Comparison of ENCODE assay signal across 34 cellular contexts in genomic region chr7:37947138-37947839, GRCh38. TPM values are rescaled to one million over a fixed set of nuclear protein-coding genes. Genes with fewer than 3 reads are reported as not detected.
"Had no signal": no experiment of that assay in that cellular context is flagged by ENCODE, and none has a peak within 500 bp of the region (broad histone marks: within the 10 kb centered on the region; RNA-seq: fewer than 3 reads in every experiment).

No MANE protein-coding gene starts in this region.

- H3K27ac Mint-ChIP-seq: activated CD4-positive, alpha-beta memory T cell treated with anti-CD3 and anti-CD28 coated beads, Interleukin-2, amount 10 ng/mL, durations not matched to agents 7 days and 5 days; activated CD4-positive, alpha-beta T cell treated with anti-CD3 and anti-CD28 coated beads, Interleukin-2, amount 10 ng/mL, durations not matched to agents 7 days and 5 days; activated naive CD4-positive, alpha-beta T cell treated with anti-CD3 and anti-CD28 coated beads, Interleukin-2, amount 50 U/mL, for 24 hours; activated naive CD8-positive, alpha-beta T cell treated with anti-CD3 and anti-CD28 coated beads, Interleukin-2, amount 50 U/mL, for 24 hours; activated T-cell treated with anti-CD3 and anti-CD28 coated beads, Interleukin-2, amount 50 U/mL, for 24 hours; immature natural killer cell; naive B cell; nephron progenitor cell; stimulated activated effector memory CD8-positive, alpha-beta T cell treated with anti-CD3 and anti-CD28 coated beads, Interleukin-12 subunit alpha, Interleukin-12 subunit beta, amount 100 ng/mL, for 72 hours; stimulated activated naive CD8-positive, alpha-beta T cell treated with anti-CD3 and anti-CD28 coated beads, Interleukin-15, Interleukin-2, amounts not matched to agents 100 ng/mL and 50 ng/mL, for 24 hours; T-helper 17 cell had no signal

- H3K4me1 Mint-ChIP-seq: activated CD4-positive, alpha-beta memory T cell treated with anti-CD3 and anti-CD28 coated beads, Interleukin-2, amount 10 ng/mL, durations not matched to agents 7 days and 5 days; activated CD4-positive, alpha-beta T cell treated with anti-CD3 and anti-CD28 coated beads, Interleukin-2, amount 10 ng/mL, durations not matched to agents 7 days and 5 days; activated naive CD4-positive, alpha-beta T cell treated with anti-CD3 and anti-CD28 coated beads, Interleukin-2, amount 50 U/mL, for 24 hours; activated naive CD8-positive, alpha-beta T cell treated with anti-CD3 and anti-CD28 coated beads, Interleukin-2, amount 50 U/mL, for 24 hours; naive B cell; stimulated activated effector memory CD8-positive, alpha-beta T cell treated with anti-CD3 and anti-CD28 coated beads, Interleukin-12 subunit alpha, Interleukin-12 subunit beta, amount 100 ng/mL, for 72 hours; T-helper 17 cell had no signal

- H3K79me2 ChIP-seq: parathyroid adenoma had no signal

- H3K36me3 Mint-ChIP-seq: activated naive CD4-positive, alpha-beta T cell treated with anti-CD3 and anti-CD28 coated beads, Interleukin-2, amount 50 U/mL, for 24 hours; naive B cell; stimulated activated effector memory CD8-positive, alpha-beta T cell treated with anti-CD3 and anti-CD28 coated beads, Interleukin-12 subunit alpha, Interleukin-12 subunit beta, amount 100 ng/mL, for 72 hours had no signal

- H3K27me3 Mint-ChIP-seq: activated CD4-positive, alpha-beta memory T cell treated with anti-CD3 and anti-CD28 coated beads, Interleukin-2, amount 10 ng/mL, durations not matched to agents 7 days and 5 days; activated CD4-positive, alpha-beta T cell treated with anti-CD3 and anti-CD28 coated beads, Interleukin-2, amount 10 ng/mL, durations not matched to agents 7 days and 5 days; activated naive CD4-positive, alpha-beta T cell treated with anti-CD3 and anti-CD28 coated beads, Interleukin-2, amount 50 U/mL, for 24 hours; activated T-cell treated with anti-CD3 and anti-CD28 coated beads, Interleukin-2, amount 50 U/mL, for 24 hours; naive B cell; stimulated activated naive CD8-positive, alpha-beta T cell treated with anti-CD3 and anti-CD28 coated beads, Interleukin-15, Interleukin-2, amounts not matched to agents 100 ng/mL and 50 ng/mL, for 24 hours; T-helper 17 cell had no signal

- H3K27ac ChIP-seq: breast epithelium, colonic mucosa, parathyroid adenoma, skin epidermis, thoracic aorta, vagina had no signal

- H3K9me3 Mint-ChIP-seq: activated CD4-positive, alpha-beta memory T cell treated with anti-CD3 and anti-CD28 coated beads, Interleukin-2, amount 10 ng/mL, durations not matched to agents 7 days and 5 days; activated CD4-positive, alpha-beta T cell treated with anti-CD3 and anti-CD28 coated beads, Interleukin-2, amount 10 ng/mL, durations not matched to agents 7 days and 5 days; activated naive CD4-positive, alpha-beta T cell treated with anti-CD3 and anti-CD28 coated beads, Interleukin-2, amount 50 U/mL, for 24 hours; activated naive CD8-positive, alpha-beta T cell treated with anti-CD3 and anti-CD28 coated beads, Interleukin-2, amount 50 U/mL, for 24 hours; activated T-cell treated with anti-CD3 and anti-CD28 coated beads, Interleukin-2, amount 50 U/mL, for 24 hours; immature natural killer cell; nephron progenitor cell; stimulated activated effector memory CD8-positive, alpha-beta T cell treated with anti-CD3 and anti-CD28 coated beads, Interleukin-12 subunit alpha, Interleukin-12 subunit beta, amount 100 ng/mL, for 72 hours; stimulated activated naive CD8-positive, alpha-beta T cell treated with anti-CD3 and anti-CD28 coated beads, Interleukin-15, Interleukin-2, amounts not matched to agents 100 ng/mL and 50 ng/mL, for 24 hours had no signal

- H3K27me3 ChIP-seq: breast epithelium, colonic mucosa, gastrocnemius medialis, vagina had no signal

- DNase-seq: activated CD4-positive, alpha-beta memory T cell treated with anti-CD3 and anti-CD28 coated beads, Interleukin-2, amount 10 ng/mL, durations not matched to agents 7 days and 5 days; activated CD4-positive, alpha-beta T cell treated with anti-CD3 and anti-CD28 coated beads for 1 hour; activated CD4-positive, alpha-beta T cell treated with anti-CD3 and anti-CD28 coated beads, Interleukin-2, amount 10 ng/mL, durations not matched to agents 7 days and 5 days; activated CD8-positive, alpha-beta memory T cell treated with anti-CD3 and anti-CD28 coated beads, Interleukin-2, amount 50 U/mL, for 48 hours; activated gamma-delta T cell treated with Interleukin-2 at 50 U/mL for 16 hours; activated naive CD8-positive, alpha-beta T cell treated with anti-CD3 and anti-CD28 coated beads, Interleukin-2, amount 50 U/mL, for 24 hours; activated T-cell treated with anti-CD3 and anti-CD28 coated beads, Interleukin-2, amount 50 U/mL, for 24 hours; amygdala; colonic mucosa; effector CD8-positive, alpha-beta T cell; gastrocnemius medialis; hypothalamus; immature natural killer cell; kidney; mucosa of descending colon; naive B cell; occipital lobe; stimulated activated CD4-positive, alpha-beta T cell treated with anti-CD3 and anti-CD28 coated beads, Interleukin-12 subunit alpha, Interleukin-12 subunit beta, amount 100 ng/mL, for 4 hours; stimulated activated CD4-positive, alpha-beta T cell treated with anti-CD3 and anti-CD28 coated beads, Interleukin-4, amount 100 ng/mL, for 24 hours; T-helper 17 cell; T1000; trophoblast cell had no signal

- H3K36me3 ChIP-seq: breast epithelium, colonic mucosa, vagina had no signal

- H2AFZ ChIP-seq: parathyroid adenoma had no signal

- H3K4me3 Mint-ChIP-seq: activated CD4-positive, alpha-beta memory T cell treated with anti-CD3 and anti-CD28 coated beads, Interleukin-2, amount 10 ng/mL, durations not matched to agents 7 days and 5 days; activated CD4-positive, alpha-beta T cell treated with anti-CD3 and anti-CD28 coated beads, Interleukin-2, amount 10 ng/mL, durations not matched to agents 7 days and 5 days; activated naive CD4-positive, alpha-beta T cell treated with anti-CD3 and anti-CD28 coated beads, Interleukin-2, amount 50 U/mL, for 24 hours; activated naive CD8-positive, alpha-beta T cell treated with anti-CD3 and anti-CD28 coated beads, Interleukin-2, amount 50 U/mL, for 24 hours; activated T-cell treated with anti-CD3 and anti-CD28 coated beads, Interleukin-2, amount 50 U/mL, for 24 hours; immature natural killer cell; naive B cell; nephron progenitor cell; stimulated activated effector memory CD8-positive, alpha-beta T cell treated with anti-CD3 and anti-CD28 coated beads, Interleukin-12 subunit alpha, Interleukin-12 subunit beta, amount 100 ng/mL, for 72 hours; stimulated activated naive CD8-positive, alpha-beta T cell treated with anti-CD3 and anti-CD28 coated beads, Interleukin-15, Interleukin-2, amounts not matched to agents 100 ng/mL and 50 ng/mL, for 24 hours; T-helper 17 cell had no signal

- H3K4me3 ChIP-seq: breast epithelium, colonic mucosa, gastrocnemius medialis, lung, mucosa of descending colon, skin epidermis, thoracic aorta, vagina had no signal

- H3K4me1 ChIP-seq: colonic mucosa, parathyroid adenoma had no signal

- H3K9ac ChIP-seq: parathyroid adenoma had no signal

- H3K9me3 ChIP-seq: breast epithelium, colonic mucosa, gastrocnemius medialis, mucosa of descending colon, thoracic aorta, vagina had no signal

- ATAC-seq: gastrocnemius medialis; mucosa of descending colon; SK-N-SH treated with all-trans-retinoic acid at 6 μM for 48 hours; stimulated activated effector memory CD8-positive, alpha-beta T cell treated with anti-CD3 and anti-CD28 coated beads, Interleukin-12 subunit alpha, Interleukin-12 subunit beta, amount 100 ng/mL, for 72 hours; T-helper 17 cell had no signal

RNA-seq across cellular contexts. Expression of gene SFRP4, which starts 30.7 kb away (rescaled TPM):
- total RNA-seq: activated CD4-positive, alpha-beta memory T cell treated with anti-CD3 and anti-CD28 coated beads, Interleukin-2, amount 10 ng/mL, durations not matched to agents 7 days and 5 days; activated CD4-positive, alpha-beta T cell treated with anti-CD3 and anti-CD28 coated beads, Interleukin-2, amount 10 ng/mL, durations not matched to agents 7 days and 5 days; dermis microvascular lymphatic vessel endothelial cell; T-helper 17 cell had no signal
- polyA plus RNA-seq: immature natural killer cell had no signal
